In the genomic region with DNA sequence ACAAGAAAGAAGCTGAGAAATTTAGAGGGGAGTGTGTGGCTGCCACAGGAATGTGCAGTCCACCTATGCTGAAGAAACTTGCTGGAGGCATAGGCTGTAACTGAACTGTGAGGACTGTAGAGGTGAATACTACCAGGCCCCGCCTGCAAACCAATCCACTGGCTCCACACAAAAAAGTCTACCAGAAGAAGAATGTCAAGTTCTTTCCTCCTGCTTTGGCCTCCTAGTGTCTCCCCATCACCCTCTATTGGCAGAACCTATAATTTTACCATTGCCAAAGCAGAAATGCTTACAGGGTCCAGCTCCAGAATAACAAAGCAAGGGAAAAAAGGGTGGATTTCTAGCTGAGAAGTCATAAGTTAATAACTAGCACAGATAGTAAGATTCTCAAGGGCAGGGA, we compare ENCODE assay signal across 8 cellular contexts. TPM values are rescaled to one million over a fixed set of nuclear protein-coding genes. Genes with fewer than 3 reads are reported as not detected.
DNase-seq lines count a peak whose midpoint lies in the region; TF ChIP-seq lines count a peak whose summit lies in the region.

No MANE protein-coding gene starts in this region.

- no peak overlapping the region for H3K27ac ChIP-seq in left ventricle myocardium inferior (replicated peaks)

- H3K4me3 ChIP-seq in GM12875 (ENCODE audit: low read depth, low read length) (no peak overlapping the region), H7 (ENCODE audit: insufficient read depth, low read depth, low read length) (no peak overlapping the region), kidney epithelial cell (ENCODE audit: low read depth, low read length) (no peak overlapping the region), left ventricle myocardium inferior (no peak overlapping the region)

- H3K4me1 ChIP-seq in left ventricle myocardium inferior, result peaks cover 1% of the 10 kb centered on the region

- peaks cover 6% of the 10 kb centered on the region for H3K9me3 ChIP-seq in left ventricle myocardium inferior (replicated peaks)

- peak; percentile 60 for TF ChIP-seq CTCF in GM12875 (IDR thresholded peaks at IDR 0.05; ENCODE audit: borderline replicate concordance, insufficient read depth, low read depth, low read length)
- peak; percentile 23 for TF ChIP-seq CTCF in kidney epithelial cell (IDR thresholded peaks at IDR 0.05; ENCODE audit: insufficient read depth, low read length, poor library complexity, severe bottlenecking)
- TF ChIP-seq CTCF in left ventricle myocardium inferior (IDR thresholded peaks at IDR 0.05; ENCODE audit: borderline replicate concordance), result no peak

- H3K27me3 ChIP-seq in H7 (ENCODE audit: control insufficient read depth, insufficient read depth, low read length) (no peaks in the 10 kb centered on the region), kidney epithelial cell (ENCODE audit: control insufficient read depth, insufficient read depth, low read length) (no peaks in the 10 kb centered on the region), left ventricle myocardium inferior (ENCODE audit: low read depth) (no peaks in the 10 kb centered on the region)

- peak; percentile 32 for DNase-seq in H7
- DNase-seq in RKO (ENCODE audit: low spot score), result peak; percentile 56
- DNase-seq in kidney epithelial cell (ENCODE audit: low read depth), result no peak
- no peak for DNase-seq in DMS153 (lab: John Stamatoyannopoulos, UW)
- no peak for DNase-seq in left ventricle myocardium inferior
- DNase-seq in activated gamma-delta T cell treated with Interleukin-2 at 50 U/mL for 16 hours, result no peak
- no peak for DNase-seq in NCI-H1436 (lab: John Stamatoyannopoulos, UW)

- H3K36me3 ChIP-seq in H7 (replicated peaks; ENCODE audit: control insufficient read depth, insufficient read depth, low read length) (no peaks in the 10 kb centered on the region), kidney epithelial cell (ENCODE audit: control insufficient read depth, insufficient read depth, low read length) (no peaks in the 10 kb centered on the region), left ventricle myocardium inferior (no peaks in the 10 kb centered on the region)

- intact Hi-C loops in left ventricle myocardium inferior (cut with micrococcal nuclease), result no loop called here

RNA-seq across cellular contexts. Expression of a gene that starts 5.9 kb away (rescaled TPM):
- total RNA-seq in H7 (2014; rRNA removed; shearing (Covaris generic)), result 334 and 437 TPM in 2 replicates
- total RNA-seq in kidney epithelial cell (137 and 159 TPM in 2 replicates), left ventricle myocardium inferior (1,059 TPM)

RNA-seq across cellular contexts. Expression of a gene that starts 19.4 kb away (rescaled TPM):
- total RNA-seq in H7 (2014; rRNA removed; shearing (Covaris generic)), result 37.0 and 43.7 TPM in 2 replicates
- 35.1 and 38.9 TPM in 2 replicates for total RNA-seq in kidney epithelial cell
- total RNA-seq in left ventricle myocardium inferior, result 24.1 TPM

Comparison
In these comparisons a context has a peak if more than half of its experiments do, and no peak if none do; other contexts are left out.
1. DNase-seq: peak in H7 (single experiment) and RKO (single experiment); none in kidney epithelial cell (single experiment), DMS153 (single experiment), left ventricle myocardium inferior (single experiment), activated gamma-delta T cell treated with Interleukin-2 at 50 U/mL for 16 hours (single experiment) and NCI-H1436 (single experiment).